Comparison of ENCODE assay signal across 8 cellular contexts in the genomic region with DNA sequence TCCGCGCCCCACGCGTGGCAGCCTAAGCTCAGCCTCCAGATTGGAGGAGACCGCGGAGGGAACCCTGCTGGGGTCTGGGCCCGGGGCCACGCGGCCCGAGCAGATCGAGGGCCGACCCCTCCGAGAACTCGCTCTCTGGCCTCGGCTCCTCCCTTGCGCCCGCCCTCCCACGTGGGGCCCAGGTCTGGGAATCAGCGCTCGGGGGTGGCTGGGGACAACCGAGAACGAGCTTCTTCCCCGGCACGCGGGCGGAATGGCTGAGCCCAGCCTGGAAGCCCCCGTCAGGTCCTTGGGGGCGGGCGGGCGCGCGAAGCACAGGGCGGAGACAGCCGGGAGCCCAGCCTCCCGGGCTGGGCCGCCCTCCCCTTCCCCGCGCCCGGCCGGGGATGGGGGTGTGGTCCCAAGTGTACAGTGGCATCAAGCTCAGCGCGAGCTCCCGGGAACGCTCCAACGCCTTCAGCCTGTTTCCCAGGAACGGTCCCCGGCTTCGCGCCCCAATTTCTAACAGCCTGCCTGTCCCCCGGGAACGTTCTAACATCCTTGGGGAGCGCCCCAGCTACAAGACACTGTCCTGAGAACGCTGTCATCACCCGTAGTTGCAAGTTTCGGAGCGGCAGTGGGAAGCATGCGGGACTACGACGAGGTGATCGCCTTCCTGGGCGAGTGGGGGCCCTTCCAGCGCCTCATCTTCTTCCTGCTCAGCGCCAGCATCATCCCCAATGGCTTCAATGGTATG. TPM values are rescaled to one million over a fixed set of nuclear protein-coding genes. Genes with fewer than 3 reads are reported as not detected.
DNase-seq lines count a peak whose midpoint lies in the region; ATAC-seq lines count a peak whose summit lies in the region.

A gene (plus strand): TSS at position 403 of the 736 bp plus-strand sequence. CDS start 223 bp downstream, at position 626.

- H3K36me3 ChIP-seq in CD4-positive, CD25-positive, alpha-beta regulatory T cell (ENCODE audit: control insufficient read depth, insufficient read depth, low read length) = no peaks in the 10 kb centered on the region
- no peaks in the 10 kb centered on the region for H3K36me3 ChIP-seq in endocrine pancreas (ENCODE audit: control insufficient read depth, insufficient read depth, low read length)

- H3K4me3 ChIP-seq in CD4-positive, CD25-positive, alpha-beta regulatory T cell (ENCODE audit: low read depth, low read length) = peak within 1 kb of the TSS; percentile 37
- H3K4me3 ChIP-seq in endocrine pancreas (ENCODE audit: control insufficient read depth, insufficient read depth, low read length) = peak within 1 kb of the TSS; percentile 35

- no peak within 1 kb of the TSS for H3K27ac ChIP-seq in CD4-positive, CD25-positive, alpha-beta regulatory T cell (ENCODE audit: insufficient read depth, low read length, poor library complexity, severe bottlenecking)

- DNase-seq in CD4-positive, CD25-positive, alpha-beta regulatory T cell = peak; percentile 36 to 54 (median 39)
- DNase-seq in HK-2 (ENCODE audit: unreplicated experiment) (peak; percentile 92), NOMO-1 (lab: John Stamatoyannopoulos, UW; ENCODE audit: unreplicated experiment in 2 of 2) (peak; percentile 87 to 96), mesenteric fat pad (ENCODE audit: low spot score) (peak; percentile 96)
- peak; percentile 34 for DNase-seq in activated CD8-positive, alpha-beta memory T cell treated with anti-CD3 and anti-CD28 coated beads, Interleukin-2, amount 50 U/mL, for 1 hour (ENCODE audit: extremely low read depth)
- DNase-seq in stimulated activated CD8-positive, alpha-beta memory T cell treated with anti-CD3 and anti-CD28 coated beads, Interleukin-15, amount 100 ng/mL, for 1 hour (ENCODE audit: low read depth) = peak; percentile 47

- peak within 1 kb of the TSS in 1 of 3 donors; percentile 32 for H3K27ac Mint-ChIP-seq in CD4-positive, CD25-positive, alpha-beta regulatory T cell

- H3K4me1 Mint-ChIP-seq in CD4-positive, CD25-positive, alpha-beta regulatory T cell = peaks cover 0 to 11% (median 4%) of the 10 kb centered on the region in 4 donors

- H3K27me3 Mint-ChIP-seq in CD4-positive, CD25-positive, alpha-beta regulatory T cell = peaks cover 47% of the 10 kb centered on the region

- H3K27me3 ChIP-seq in CD4-positive, CD25-positive, alpha-beta regulatory T cell (ENCODE audit: control insufficient read depth, insufficient read depth, low read length) = peaks cover 30% of the 10 kb centered on the region
- H3K27me3 ChIP-seq in endocrine pancreas (ENCODE audit: control insufficient read depth, insufficient read depth, low read length) = no peaks in the 10 kb centered on the region

- peak within 1 kb of the TSS; percentile 74 to 90 (median 87) for H3K4me3 Mint-ChIP-seq in CD4-positive, CD25-positive, alpha-beta regulatory T cell

- ATAC-seq in CD4-positive, CD25-positive, alpha-beta regulatory T cell (ENCODE audit: low read depth in 2 of 2) = peak; percentile 64
- peak; percentile 56 for ATAC-seq in GM19438 (IDR thresholded peaks at IDR 0.05; ENCODE audit: low read depth, unreplicated experiment)

- H3K9ac ChIP-seq in endocrine pancreas (ENCODE audit: control insufficient read depth, insufficient read depth, low read length) = peak within 1 kb of the TSS; percentile 81

- H3K36me3 Mint-ChIP-seq in CD4-positive, CD25-positive, alpha-beta regulatory T cell = no peaks in the 10 kb centered on the region

- peaks cover 24% of the 10 kb centered on the region for H3K4me1 ChIP-seq in CD4-positive, CD25-positive, alpha-beta regulatory T cell (ENCODE audit: control insufficient read depth, insufficient read depth, low read length, poor library complexity, severe bottlenecking)
- peaks cover 10% of the 10 kb centered on the region for H3K4me1 ChIP-seq in endocrine pancreas (ENCODE audit: control insufficient read depth, insufficient read depth, low read length)

- H3K9me3 ChIP-seq in CD4-positive, CD25-positive, alpha-beta regulatory T cell (ENCODE audit: control insufficient read depth in 2 of 2, low read length in 2 of 2) = no peaks in the 10 kb centered on the region
- no peaks in the 10 kb centered on the region for H3K9me3 ChIP-seq in endocrine pancreas (ENCODE audit: control insufficient read depth, low read length)

- H3K9me3 Mint-ChIP-seq in CD4-positive, CD25-positive, alpha-beta regulatory T cell = no peaks in the 10 kb centered on the region

RNA-seq across cellular contexts. Expression of the gene that starts here (rescaled TPM):
- total RNA-seq in CD4-positive, CD25-positive, alpha-beta regulatory T cell = not detected
- not detected for polyA plus RNA-seq in CD4-positive, CD25-positive, alpha-beta regulatory T cell
- total RNA-seq in mesenteric fat pad = 5.4 TPM

Comparison
In these comparisons a context has a peak if more than half of its experiments do, and no peak if none do; other contexts are left out.
1. Peak in DNase-seq, ATAC-seq and H3K4me3 ChIP-seq in CD4-positive, CD25-positive, alpha-beta regulatory T cell; RNA of the gene not detected or under 1 TPM.
2. DNase-seq: peak in every context shown above with its lines; median percentile 96 in mesenteric fat pad; 92 in HK-2; 92 in NOMO-1; 47 in stimulated activated CD8-positive, alpha-beta memory T cell treated with anti-CD3 and anti-CD28 coated beads, Interleukin-15, amount 100 ng/mL, for 1 hour; 39 in CD4-positive, CD25-positive, alpha-beta regulatory T cell; 34 in activated CD8-positive, alpha-beta memory T cell treated with anti-CD3 and anti-CD28 coated beads, Interleukin-2, amount 50 U/mL, for 1 hour.